ENCODE assay signal across 1 cellular context in genomic region chr10:96288151-96288621, GRCh38.
TF ChIP-seq lines count a peak whose summit lies in the region.

No MANE protein-coding gene starts in this region.

TF ChIP-seq in GM12878, 131 proteins besides CTCF, POLR2A, EP300 and RAD21 (continued from another document):
- TF ChIP-seq IKZF2 (IDR thresholded peaks at IDR 0.05), result peak in 1 of 2 experiments; percentile 42; a peak in 2 of 4 replicates
- peak in 1 of 2 experiments; percentile 61; a peak in 1 of 4 replicates for TF ChIP-seq ETV6 (conservative IDR thresholded peaks at IDR 0.05 in 1 of 2, IDR thresholded peaks at IDR 0.05 in 1 of 2; ENCODE audit: borderline replicate concordance in 1 of 2, low read depth in 1 of 2)
- 0 out of 2 replicates have a peak, but pooled peaks have one; percentile 3 for TF ChIP-seq TCF7 (IDR thresholded peaks at IDR 0.05; ENCODE audit: borderline replicate concordance)
- peak; percentile 29; the same call in 1 of the 2 replicates for TF ChIP-seq BCL11A (IDR thresholded peaks at IDR 0.05; ENCODE audit: low read depth, low read length)
- TF ChIP-seq ATF7 (IDR thresholded peaks at IDR 0.05; ENCODE audit: low read depth), result peak; percentile 32; the same call in 1 of the 2 replicates
- no peak for TF ChIP-seq WRNIP1 (IDR thresholded peaks at IDR 0.05; ENCODE audit: borderline replicate concordance, low read depth, low read length)
- TF ChIP-seq NFYA (IDR thresholded peaks at IDR 0.05; ENCODE audit: borderline replicate concordance, low read depth, low read length), result no peak
- peak; percentile 12; the same call in 1 of the 2 replicates for TF ChIP-seq BMI1 (IDR thresholded peaks at IDR 0.05; ENCODE audit: borderline replicate concordance)
- TF ChIP-seq ATF2 (IDR thresholded peaks at IDR 0.05; ENCODE audit: low read length), result no peak; the same call in 1 of the 2 replicates
- TF ChIP-seq DPF2 (IDR thresholded peaks at IDR 0.05), result peak; percentile 60; the same call in 1 of the 2 replicates
- TF ChIP-seq RFX5 (IDR thresholded peaks at IDR 0.05; ENCODE audit: low read depth, low read length), result no peak
- TF ChIP-seq JUND (IDR thresholded peaks at IDR 0.05; ENCODE audit: low read depth, low read length), result no peak
- TF ChIP-seq POU2F2 (IDR thresholded peaks at IDR 0.05; ENCODE audit: borderline replicate concordance, low read depth, low read length), result peak; percentile 89; the same call in 2 of the 3 replicates
TF ChIP-seq in GM12878: peak in this region for 29.
